8 cellular contexts compared by ENCODE assay signal in the genomic region with DNA sequence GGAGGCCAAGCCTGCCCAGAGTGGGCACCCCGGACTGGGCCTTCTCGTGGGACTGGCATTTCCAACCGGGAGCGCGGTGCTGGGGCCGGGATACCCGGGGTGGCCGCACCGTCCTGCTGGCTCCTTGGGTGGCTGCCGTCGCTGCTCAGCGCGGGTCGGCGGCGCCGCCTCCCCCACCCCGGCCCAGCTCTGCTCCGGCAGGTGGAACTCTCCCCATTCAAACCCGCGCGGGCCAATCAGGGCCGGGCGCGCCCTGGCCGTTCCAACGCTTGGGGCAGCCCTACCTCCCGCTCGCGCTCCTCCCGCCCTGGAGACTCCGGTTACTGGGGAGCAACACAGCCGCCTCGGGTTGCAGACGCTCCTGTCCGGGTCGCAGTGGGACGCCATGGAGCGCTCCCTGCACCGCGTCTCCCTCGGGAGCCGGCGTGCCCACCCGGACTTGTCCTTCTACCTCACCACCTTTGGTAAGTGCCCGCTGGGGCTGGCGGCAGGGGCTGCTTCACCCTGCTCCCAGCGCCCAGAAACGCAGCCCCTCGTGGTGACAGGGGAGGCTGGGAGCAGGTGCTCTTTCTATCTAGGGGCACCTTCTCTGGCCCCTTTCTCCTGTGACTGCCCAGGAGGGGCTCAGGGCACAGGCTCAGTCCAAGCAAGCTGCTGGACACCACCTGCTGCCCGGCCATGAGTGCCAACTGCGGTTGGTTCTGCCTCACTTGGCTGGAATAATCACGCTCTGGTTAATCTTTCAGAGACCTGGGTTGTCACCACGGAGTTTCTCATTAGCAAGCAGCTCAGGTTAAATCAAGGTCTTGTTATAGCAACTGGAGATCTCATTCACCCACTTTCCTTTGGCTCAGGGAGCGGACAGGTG. TPM values are rescaled to one million over a fixed set of nuclear protein-coding genes. Genes with fewer than 3 reads are reported as not detected.
DNase-seq lines count a peak whose midpoint lies in the region; ATAC-seq and TF ChIP-seq lines count a peak whose summit lies in the region.

A gene (plus strand): TSS at position 310 of the 868 bp plus-strand sequence. CDS start 76 bp downstream, at position 386.

- H3K27me3 ChIP-seq in iPS DF 6.9 (ENCODE audit: control insufficient read depth, insufficient read depth, low read length): peaks cover 5% of the 10 kb centered on the region

- DNase-seq in DMS79 treated with DMSO at 0.1 percent for 48 hours (lab: John Stamatoyannopoulos, UW) (peak; percentile 83), NCI-H2029 treated with DMSO at 0.1 percent for 48 hours (lab: John Stamatoyannopoulos, UW) (peak; percentile 59), iPS DF 6.9 (ENCODE audit: low read depth, low spot score) (peak; percentile 35), retina (peak; percentile 88), HEK293T (ENCODE audit: extremely low spot score) (no peak)

- ATAC-seq in GM21529 (IDR thresholded peaks at IDR 0.05; ENCODE audit: unreplicated experiment) (no peak), GM18517 (IDR thresholded peaks at IDR 0.05; ENCODE audit: unreplicated experiment) (no peak)

- POLR2A ChIA-PET in HEK293T (lab: Yijun Ruan, JAX): interaction anchor here (1.2 kb wide), 1 partner anchor 9 kb away, joined by 3 read pairs; no protein-coding TSS in a partner anchor

- H3K36me3 ChIP-seq in iPS DF 6.9 (ENCODE audit: control insufficient read depth, insufficient read depth, low read length): no peaks in the 10 kb centered on the region

- no peaks in the 10 kb centered on the region for H3K9me3 ChIP-seq in iPS DF 6.9 (ENCODE audit: control insufficient read depth, insufficient read depth, low read length)

- H3K4me1 ChIP-seq in iPS DF 6.9 (ENCODE audit: control insufficient read depth, insufficient read depth, low read length): no peaks in the 10 kb centered on the region

- H3K4me3 ChIP-seq in iPS DF 6.9 (ENCODE audit: low read length): peak within 1 kb of the TSS; percentile 31; the same call in 1 of the 2 replicates

- H3K27ac ChIP-seq in adipose tissue (ENCODE audit: low read depth, low read length) (no peak within 1 kb of the TSS), iPS DF 6.9 (ENCODE audit: low read length) (no peak within 1 kb of the TSS)

- CTCF ChIA-PET in HEK293T (lab: Yijun Ruan, JAX): no interaction called here

- WGBS in adipose tissue, 3 donors: 17 to 64% (median 61%) methylated on average over 53 to 55 of the region's 55 CpGs
- no CpG with 5 or more reads among the region's 55 CpGs for WGBS in iPS DF 6.9 (ENCODE audit: insufficient coverage, insufficient read length)

TF ChIP-seq in HEK293T, 16 proteins besides CTCF, POLR2A, EP300 and RAD21:
- TF ChIP-seq TARDBP (IDR thresholded peaks at IDR 0.05): no peak
- no peak for TF ChIP-seq FOXM1 (IDR thresholded peaks at IDR 0.05; ENCODE audit: borderline replicate concordance)
- no peak for TF ChIP-seq LEF1 (IDR thresholded peaks at IDR 0.05; ENCODE audit: borderline replicate concordance)
- TF ChIP-seq, protein P1, sequence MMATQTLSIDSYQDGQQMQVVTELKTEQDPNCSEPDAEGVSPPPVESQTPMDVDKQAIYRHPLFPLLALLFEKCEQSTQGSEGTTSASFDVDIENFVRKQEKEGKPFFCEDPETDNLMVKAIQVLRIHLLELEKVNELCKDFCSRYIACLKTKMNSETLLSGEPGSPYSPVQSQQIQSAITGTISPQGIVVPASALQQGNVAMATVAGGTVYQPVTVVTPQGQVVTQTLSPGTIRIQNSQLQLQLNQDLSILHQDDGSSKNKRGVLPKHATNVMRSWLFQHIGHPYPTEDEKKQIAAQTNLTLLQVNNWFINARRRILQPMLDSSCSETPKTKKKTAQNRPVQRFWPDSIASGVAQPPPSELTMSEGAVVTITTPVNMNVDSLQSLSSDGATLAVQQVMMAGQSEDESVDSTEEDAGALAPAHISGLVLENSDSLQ (IDR thresholded peaks at IDR 0.05): no peak
- no peak for TF ChIP-seq L3MBTL2 (conservative IDR thresholded peaks at IDR 0.05)
- no peak for TF ChIP-seq ARNT (IDR thresholded peaks at IDR 0.05)
- TF ChIP-seq SP1 (IDR thresholded peaks at IDR 0.05): no peak
- no peak for TF ChIP-seq ELF4 (IDR thresholded peaks at IDR 0.05)
- no peak for TF ChIP-seq SUZ12 (IDR thresholded peaks at IDR 0.05)
- TF ChIP-seq HDGF (IDR thresholded peaks at IDR 0.05; ENCODE audit: borderline replicate concordance): no peak
- TF ChIP-seq BHLHE40 (IDR thresholded peaks at IDR 0.05; ENCODE audit: borderline replicate concordance): no peak
- no peak for TF ChIP-seq FOXK2 (IDR thresholded peaks at IDR 0.05)
TF ChIP-seq in HEK293T: peak in this region for 0.

RNA-seq across cellular contexts. Expression of the gene that starts here (rescaled TPM):
- 10 to 100 TPM; 20.8 to 77.2 (median 56.6) TPM for polyA plus RNA-seq in adipose tissue
